In the genomic region with DNA sequence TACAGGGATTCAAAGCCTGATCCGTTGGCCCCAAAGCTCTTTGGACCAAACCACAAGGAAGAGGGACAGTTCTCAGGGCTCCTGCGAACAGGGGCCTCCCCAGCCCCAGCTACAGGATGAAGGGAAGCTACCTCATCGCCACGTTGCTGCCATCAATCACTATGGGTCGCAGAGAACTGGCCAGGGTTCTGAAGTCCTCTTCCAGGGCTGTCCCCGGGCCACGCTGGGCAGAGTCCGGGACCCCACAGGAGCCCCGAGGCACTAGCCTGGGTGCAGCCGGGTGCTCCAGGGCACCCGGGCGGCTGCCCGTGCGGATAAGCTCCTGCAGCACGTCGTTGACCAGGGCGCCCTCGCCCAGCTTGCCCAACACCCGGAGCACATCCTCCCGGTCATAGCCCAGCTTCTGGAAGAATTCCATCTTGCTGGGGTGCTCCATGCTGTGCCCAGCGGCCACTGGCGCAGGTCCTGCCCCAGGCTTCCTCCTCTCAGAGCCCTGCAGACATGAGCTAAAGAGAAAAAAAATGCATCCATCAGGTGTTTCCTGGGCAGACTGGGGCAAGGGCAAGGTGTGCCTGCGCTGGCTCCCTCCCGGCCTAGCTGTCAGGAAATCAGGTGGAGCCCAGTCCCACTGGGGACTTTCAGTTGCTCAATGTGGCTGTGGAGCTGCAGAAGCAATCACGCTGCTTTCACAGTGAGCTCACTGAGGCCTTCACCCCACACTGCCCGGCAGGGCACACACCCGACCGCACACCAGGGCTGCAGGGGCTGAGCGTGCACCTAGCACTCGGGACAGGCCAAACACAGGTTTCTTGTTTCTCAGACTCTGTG, we compare ENCODE assay signal across 14 cellular contexts. TPM values are rescaled to one million over a fixed set of nuclear protein-coding genes. Genes with fewer than 3 reads are reported as not detected.
DNase-seq lines count a peak whose midpoint lies in the region; ATAC-seq and TF ChIP-seq lines count a peak whose summit lies in the region.
"Had no signal": no experiment of that assay in that cellular context is flagged by ENCODE, and none has a peak within 500 bp of the region (broad histone marks: within the 10 kb centered on the region; RNA-seq: fewer than 3 reads in every experiment).

No MANE protein-coding gene starts in this region.

- H3K27ac Mint-ChIP-seq in naive B cell (peak overlapping the region in 5 of 6 donors; percentile 81 to 99 (median 93)), Calu3 (ENCODE audit: unreplicated experiment) (no peak overlapping the region)

- H3K4me1 ChIP-seq in Karpas-422 (ENCODE audit: low read length): peaks cover 100% of the 10 kb centered on the region
- H3K4me1 ChIP-seq: breast epithelium had no signal

- H3K9me3 Mint-ChIP-seq in naive B cell: no peaks in the 10 kb centered on the region
- H3K9me3 Mint-ChIP-seq in Calu3 (ENCODE audit: low read depth, unreplicated experiment): no peaks in the 10 kb centered on the region
- H3K9me3 Mint-ChIP-seq: activated T-helper 1 cell treated with anti-CD3 and anti-CD28 coated beads, Interleukin-12 subunit alpha, Interleukin-12 subunit beta, Interleukin-2, Interleukin-4 antibody, amounts not matched to agents 30 ng/mL and 10 ng/mL and 1 ng/mL, durations not matched to agents 14 hours and 24 hours and 36 hours had no signal

- ATAC-seq in GM18498 (IDR thresholded peaks at IDR 0.05; ENCODE audit: unreplicated experiment) (peak; percentile 46), GM21423 (IDR thresholded peaks at IDR 0.05; ENCODE audit: unreplicated experiment) (peak; percentile 30), naive B cell (ENCODE audit: low read depth in 2 of 2) (peak; percentile 10 to 33), HG03045 (IDR thresholded peaks at IDR 0.05; ENCODE audit: unreplicated experiment) (no peak)

- H3K4me2 ChIP-seq in Karpas-422 (ENCODE audit: low read depth, low read length, poor library complexity, severe bottlenecking): peak overlapping the region; percentile 49

- peaks cover 64% of the 10 kb centered on the region for H3K36me3 ChIP-seq in Karpas-422 (ENCODE audit: insufficient read depth, low read length)
- H3K36me3 ChIP-seq: breast epithelium had no signal

- CTCF ChIA-PET in Calu3 (lab: Charles Lee): interaction anchor here (0.6 to 1.8 kb wide), 4 partner anchors 11 to 984 kb away, joined by 3 to 4 read pairs (median 4); no protein-coding TSS in a partner anchor

- H3K27me3 ChIP-seq in Karpas-422 (ENCODE audit: low read length): no peaks in the 10 kb centered on the region
- H3K27me3 ChIP-seq: breast epithelium had no signal

- H3K27ac ChIP-seq in Karpas-422 (ENCODE audit: low read length): peak overlapping the region; percentile 100
- H3K27ac ChIP-seq: breast epithelium had no signal

- H3K9ac ChIP-seq in Karpas-422 (ENCODE audit: low read length): peak overlapping the region; percentile 43

- DNase-seq in Karpas-422 (no peak), naive B cell (no peak), NCI-H446 treated with DMSO at 0.1 percent for 48 hours (lab: John Stamatoyannopoulos, UW) (no peak), Calu3 (no peak)
- DNase-seq: hypothalamus; stimulated activated naive CD4-positive, alpha-beta T cell treated with Interleukin-2 at 50 U/mL for 16 hours had no signal

- no peak overlapping the region for H2AFZ ChIP-seq in Karpas-422 (ENCODE audit: low read length)

- BruUV-seq in Calu3 (replicated peaks; lab: Mats Ljungman, UMichigan): no TSS peak

- H3K4me3 Mint-ChIP-seq in naive B cell: peak overlapping the region; percentile 69 to 91 (median 78)
- H3K4me3 Mint-ChIP-seq in Calu3 (ENCODE audit: low read depth, unreplicated experiment): no peak overlapping the region
- H3K4me3 Mint-ChIP-seq: activated T-helper 1 cell treated with anti-CD3 and anti-CD28 coated beads, Interleukin-12 subunit alpha, Interleukin-12 subunit beta, Interleukin-2, Interleukin-4 antibody, amounts not matched to agents 30 ng/mL and 10 ng/mL and 1 ng/mL, durations not matched to agents 14 hours and 24 hours and 36 hours had no signal

- peaks cover 86% of the 10 kb centered on the region for H3K79me2 ChIP-seq in Karpas-422 (ENCODE audit: low read length)

- H3K9me3 ChIP-seq in Karpas-422 (ENCODE audit: low read length): no peaks in the 10 kb centered on the region
- H3K9me3 ChIP-seq: breast epithelium had no signal

- H4K20me1 ChIP-seq in Karpas-422 (ENCODE audit: insufficient read depth, low read depth, low read length): peaks cover 12% of the 10 kb centered on the region; the same call in 1 of the 2 replicates

- intact Hi-C loops in Calu3 (cut with micrococcal nuclease; ENCODE audit: unreplicated experiment): no loop called here

- peak overlapping the region; percentile 20; the same call in 1 of the 2 replicates for H3K4me3 ChIP-seq in Karpas-422 (ENCODE audit: low read length)
- H3K4me3 ChIP-seq: breast epithelium had no signal

- H3K36me3 Mint-ChIP-seq in naive B cell (peaks cover 4 to 10% of the 10 kb centered on the region in 2 donors), Calu3 (ENCODE audit: insufficient read depth, unreplicated experiment) (no peaks in the 10 kb centered on the region)

- H3K4me1 Mint-ChIP-seq in naive B cell (peaks cover 72 to 93% (median 87%) of the 10 kb centered on the region in 3 donors), Calu3 (ENCODE audit: low read depth, unreplicated experiment) (no peaks in the 10 kb centered on the region)

- no peak for TF ChIP-seq CTCF in Calu3 (IDR thresholded peaks at IDR 0.05; ENCODE audit: unreplicated experiment)

- H3K9me2 ChIP-seq in Karpas-422 (replicated peaks; ENCODE audit: insufficient read depth, low read length): no peaks in the 10 kb centered on the region

- H3K27me3 Mint-ChIP-seq in naive B cell (no peaks in the 10 kb centered on the region), Calu3 (ENCODE audit: unreplicated experiment) (peaks cover 9% of the 10 kb centered on the region)

RNA-seq across cellular contexts. Expression of gene ZC3H12D, which starts 10.5 kb away (rescaled TPM):
- 71.0 and 92.0 TPM in 2 replicates for total RNA-seq in Karpas-422 (2014; rRNA removed; shearing (Covaris generic); ENCODE audit: low replicate concordance)
- polyA plus RNA-seq in naive B cell (ENCODE audit: low read depth in 6 of 6): 1 to 10 TPM; 4.7 to 9.2 (median 7.3) TPM
- 0.05 and 0.20 TPM in 2 replicates for total RNA-seq in Calu3 (2022)
- total RNA-seq: endothelial cell of umbilical vein, lung microvascular endothelial cell, osteocyte had no signal

Comparison
In these comparisons a context has a peak if more than half of its experiments do, and no peak if none do; other contexts are left out.
1. RNA of gene ZC3H12D, which starts 10.5 kb away (total RNA-seq): 71.0 to 92.0 TPM in Karpas-422; 0.05 to 0.20 TPM in Calu3; every median in the first group is over 10 times any median in the second.